In genomic region chr3:150110097-150110496, GRCh38 we compare ENCODE assay signal across 19 cellular contexts.
A peak's percentile ranks its signal among the peaks of the same experiment; 100 is the strongest.
DNase-seq lines count a peak whose midpoint lies in the region; FAIRE-seq and TF ChIP-seq lines count a peak whose summit lies in the region.
"Had no signal": no experiment of that assay in that cellular context is flagged by ENCODE, and none has a peak within 500 bp of the region (broad histone marks: within the 10 kb centered on the region; RNA-seq: fewer than 3 reads in every experiment).

No MANE protein-coding gene starts in this region.

- H3K27ac Mint-ChIP-seq in activated CD4-positive, alpha-beta memory T cell treated with anti-CD3 and anti-CD28 coated beads, Interleukin-2, amount 10 ng/mL, durations not matched to agents 7 days and 5 days, result no peak overlapping the region
- H3K27ac Mint-ChIP-seq: T-helper 17 cell had no signal

- H3K4me3 Mint-ChIP-seq in activated CD4-positive, alpha-beta memory T cell treated with anti-CD3 and anti-CD28 coated beads, Interleukin-2, amount 10 ng/mL, durations not matched to agents 7 days and 5 days, result no peak overlapping the region
- H3K4me3 Mint-ChIP-seq: T-helper 17 cell had no signal

- H3K4me1 Mint-ChIP-seq in activated CD4-positive, alpha-beta memory T cell treated with anti-CD3 and anti-CD28 coated beads, Interleukin-2, amount 10 ng/mL, durations not matched to agents 7 days and 5 days, result peaks cover 3% of the 10 kb centered on the region

- FAIRE-seq in bronchial epithelial cell (lab: Jason Lieb, UNC), result no peak

- H3K9me3 Mint-ChIP-seq in activated CD4-positive, alpha-beta memory T cell treated with anti-CD3 and anti-CD28 coated beads, Interleukin-2, amount 10 ng/mL, durations not matched to agents 7 days and 5 days, result no peaks in the 10 kb centered on the region

- no peaks in the 10 kb centered on the region for H3K36me3 ChIP-seq in HEK293 (ENCODE audit: control insufficient read depth in 2 of 2, insufficient read depth in 1 of 2, low read length in 2 of 2)
- no peaks in the 10 kb centered on the region for H3K36me3 ChIP-seq in bronchial epithelial cell (ENCODE audit: control insufficient read depth, insufficient read depth, low read length)

- H3K27me3 ChIP-seq in bronchial epithelial cell (ENCODE audit: control insufficient read depth, insufficient read depth, low read length), result no peaks in the 10 kb centered on the region

- H3K9me3 ChIP-seq in HEK293 (ENCODE audit: control insufficient read depth, insufficient read depth, low read depth, low read length), result no peaks in the 10 kb centered on the region
- H3K9me3 ChIP-seq: Caco-2 had no signal

- CTCF ChIA-PET in HEK293 (lab: Yijun Ruan, JAX), result no interaction called here
- CTCF ChIA-PET in activated CD4-positive, alpha-beta memory T cell treated with anti-CD3 and anti-CD28 coated beads, Interleukin-2, amount 10 ng/mL, durations not matched to agents 7 days and 5 days (lab: Charles Lee), result no interaction called here

- in situ Hi-C loops in GM13976 (cut with MboI; ENCODE audit: low sequenced_read_pairs, unreplicated experiment), result no loop called here

- H3K36me3 Mint-ChIP-seq in activated CD4-positive, alpha-beta memory T cell treated with anti-CD3 and anti-CD28 coated beads, Interleukin-2, amount 10 ng/mL, durations not matched to agents 7 days and 5 days (ENCODE audit: low read depth), result no peaks in the 10 kb centered on the region

- POLR2A ChIA-PET in HEK293 (lab: Yijun Ruan, JAX), result no interaction called here
- POLR2A ChIA-PET in activated CD4-positive, alpha-beta memory T cell treated with anti-CD3 and anti-CD28 coated beads, Interleukin-2, amount 10 ng/mL, durations not matched to agents 7 days and 5 days (lab: Charles Lee), result no interaction called here

- H3K27ac ChIP-seq in HEK293 (ENCODE audit: extremely low read depth, low read depth, low read length), result no peak overlapping the region
- H3K27ac ChIP-seq: C4-2B, GM23248 had no signal

- H3K27me3 Mint-ChIP-seq in activated CD4-positive, alpha-beta memory T cell treated with anti-CD3 and anti-CD28 coated beads, Interleukin-2, amount 10 ng/mL, durations not matched to agents 7 days and 5 days, result peaks cover 9% of the 10 kb centered on the region

- TF ChIP-seq CTCF in HEK293 (tag by site-specific recombination; IDR thresholded peaks at IDR 0.05) (no peak), bronchial epithelial cell (IDR thresholded peaks at IDR 0.05; ENCODE audit: insufficient read depth, low read length, severe bottlenecking) (no peak), GM13976 (IDR thresholded peaks at IDR 0.05; ENCODE audit: borderline replicate concordance, control extremely low read depth, extremely low read depth, insufficient read depth, missing control alignments) (no peak)

- DNase-seq in NCI-H1436 (lab: John Stamatoyannopoulos, UW), result peak; percentile 13
- DNase-seq in NCI-H1436 treated with DMSO at 0.1 percent for 48 hours (lab: John Stamatoyannopoulos, UW), result no peak
- peak; percentile 71 for DNase-seq in NCI-H510A (lab: John Stamatoyannopoulos, UW)
- DNase-seq in bronchial epithelial cell (ENCODE audit: low read depth), result peak; percentile 44
- no peak for DNase-seq in activated CD4-positive, alpha-beta memory T cell treated with anti-CD3 and anti-CD28 coated beads, Interleukin-2, amount 10 ng/mL, durations not matched to agents 7 days and 5 days
- DNase-seq in GM13976 (ENCODE audit: low spot score), result no peak
- no peak for DNase-seq in NCI-H187 (lab: John Stamatoyannopoulos, UW)
- DNase-seq: 8988T, Caco-2, DND-41, GDM1, GM23248, KBM-7, NCI-H1048, NCI-H2107, NCI-H524 treated with DMSO at 0.1 percent for 48 hours, T-helper 17 cell had no signal

- H3K4me1 ChIP-seq in HEK293 (ENCODE audit: control insufficient read depth, insufficient read depth, low read length), result peaks cover 6% of the 10 kb centered on the region
- H3K4me1 ChIP-seq: Caco-2 had no signal

- no peak overlapping the region for H3K4me3 ChIP-seq in HEK293 (ENCODE audit: low read depth, low read length)
- H3K4me3 ChIP-seq in bronchial epithelial cell (ENCODE audit: low read depth, low read length), result no peak overlapping the region
- H3K4me3 ChIP-seq: GM23248 had no signal

TF ChIP-seq in HEK293, 187 proteins besides CTCF, POLR2A, EP300 and RAD21:
- TF ChIP-seq ZNF423 (tag by site-specific recombination; IDR thresholded peaks at IDR 0.05) (no peak), PRDM10 (tag by site-specific recombination; IDR thresholded peaks at IDR 0.05) (peak; percentile 59; the same call in 1 of the 2 replicates)

Comparison
In these comparisons a context has a peak if more than half of its experiments do, and no peak if none do; other contexts are left out.
1. DNase-seq: peak in NCI-H1436 (single experiment), NCI-H510A (single experiment) and bronchial epithelial cell (single experiment); none in NCI-H1436 treated with DMSO at 0.1 percent for 48 hours (single experiment), activated CD4-positive, alpha-beta memory T cell treated with anti-CD3 and anti-CD28 coated beads, Interleukin-2, amount 10 ng/mL, durations not matched to agents 7 days and 5 days (single experiment), GM13976 (single experiment) and NCI-H187 (0 of 2).